Comparison of ENCODE assay signal across 13 cellular contexts in the genomic region with DNA sequence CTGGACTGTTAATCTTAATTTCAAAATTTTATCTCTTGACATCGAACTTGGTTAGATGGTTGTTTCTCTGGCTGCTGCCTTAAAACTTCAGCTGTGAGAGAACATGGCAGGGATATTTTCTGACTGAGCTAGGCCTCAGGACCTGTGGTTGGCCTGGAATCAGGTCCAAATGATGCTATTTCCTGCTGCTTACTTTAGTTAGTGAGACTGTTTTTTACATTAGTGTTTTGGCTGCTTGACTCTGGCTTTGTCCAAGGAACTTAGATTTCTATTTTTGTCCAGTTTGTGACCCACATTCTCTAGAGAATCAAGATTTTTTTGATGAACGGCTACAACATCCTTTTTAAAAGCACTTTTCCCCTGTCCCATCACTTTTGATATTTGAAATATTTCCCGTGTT.
A peak's percentile ranks its signal among the peaks of the same experiment; 100 is the strongest.
DNase-seq lines count a peak whose midpoint lies in the region; ATAC-seq and TF ChIP-seq lines count a peak whose summit lies in the region.
"Had no signal": no experiment of that assay in that cellular context is flagged by ENCODE, and none has a peak within 500 bp of the region (broad histone marks: within the 10 kb centered on the region; RNA-seq: fewer than 3 reads in every experiment).

No MANE protein-coding gene starts in this region.

- H3K36me3 ChIP-seq in GM23248 (ENCODE audit: low read depth) = no peaks in the 10 kb centered on the region
- H3K36me3 ChIP-seq in heart right ventricle = no peaks in the 10 kb centered on the region
- H3K36me3 ChIP-seq in thoracic aorta = no peaks in the 10 kb centered on the region
- H3K36me3 ChIP-seq in transverse colon = no peaks in the 10 kb centered on the region
- no peaks in the 10 kb centered on the region for H3K36me3 ChIP-seq in hepatocyte (replicated peaks; ENCODE audit: insufficient read depth, low read depth)
- H3K36me3 ChIP-seq: esophagus muscularis mucosa had no signal

- H3K27ac ChIP-seq in GM23248 = peak overlapping the region; percentile 38
- H3K27ac ChIP-seq in heart right ventricle = peak overlapping the region in 7 of 10 donors; percentile 23 to 65 (median 55)
- H3K27ac ChIP-seq in thoracic aorta = peak overlapping the region; percentile 43 to 52
- no peak overlapping the region for H3K27ac ChIP-seq in transverse colon
- H3K27ac ChIP-seq in hepatocyte = no peak overlapping the region
- H3K27ac ChIP-seq: psoas muscle had no signal

- peak overlapping the region; percentile 59 for H2AFZ ChIP-seq in GM23248
- H2AFZ ChIP-seq in hepatocyte = no peak overlapping the region

- H4K20me1 ChIP-seq in GM23248 (ENCODE audit: insufficient read depth) = no peaks in the 10 kb centered on the region
- H4K20me1 ChIP-seq in hepatocyte (ENCODE audit: insufficient read depth, poor library complexity, severe bottlenecking) = no peaks in the 10 kb centered on the region

- 3 to 4% methylated on average over 3 of the region's 3 CpGs for WGBS in GM23248 (ENCODE audit: low coverage in 1 of 2, low lambda C conversion rate in 2 of 2, missing lambda C conversion rate in 2 of 2), 2 experiments
- WGBS in heart right ventricle, 2 donors = 19 to 23% methylated on average over 3 of the region's 3 CpGs
- 51 to 53% methylated on average over 3 of the region's 3 CpGs for WGBS in transverse colon (ENCODE audit: low coverage in 1 of 2), 2 donors
- WGBS in hepatocyte (ENCODE audit: low lambda C conversion rate, missing lambda C conversion rate) = 85% methylated on average over 3 of the region's 3 CpGs

- H3K27me3 ChIP-seq in GM23248 (replicated peaks; ENCODE audit: insufficient read depth) (no peaks in the 10 kb centered on the region), heart right ventricle (no peaks in the 10 kb centered on the region), thoracic aorta (replicated peaks; ENCODE audit: insufficient read depth) (no peaks in the 10 kb centered on the region), transverse colon (no peaks in the 10 kb centered on the region), hepatocyte (no peaks in the 10 kb centered on the region)
- H3K27me3 ChIP-seq: esophagus muscularis mucosa had no signal

- peak; percentile 80 for DNase-seq in GM23248
- peak; percentile 87 for DNase-seq in astrocyte of the hippocampus (ENCODE audit: low read depth, low spot score)
- peak in 1 of 2 donors; percentile 63 for DNase-seq in heart right ventricle
- DNase-seq in thoracic aorta (ENCODE audit: low spot score) = no peak
- no peak for DNase-seq in T-helper 9 cell
- no peak for DNase-seq in transverse colon
- DNase-seq in hepatocyte (ENCODE audit: low spot score) = no peak
- DNase-seq: activated CD8-positive, alpha-beta T cell treated with anti-CD3 and anti-CD28 coated beads for 36 hours; Karpas-422; NCI-H2081; psoas muscle; SHP77 had no signal

- H3K9ac ChIP-seq in GM23248 = peak overlapping the region; percentile 10; the same call in 1 of the 2 replicates

- H3K9me2 ChIP-seq in GM23248 (ENCODE audit: insufficient read depth) = no peaks in the 10 kb centered on the region
- no peaks in the 10 kb centered on the region for H3K9me2 ChIP-seq in hepatocyte (replicated peaks; ENCODE audit: insufficient read depth)

- no peak for TF ChIP-seq EP300 in transverse colon (IDR thresholded peaks at IDR 0.05; ENCODE audit: low read depth)

- in situ Hi-C loops in GM23248 (cut with MboI) (no loop called here), transverse colon (cut with MboI; ENCODE audit: low pct_ligation_motif_present in 1 of 4, low pct_unique_long_range_greater_than_20kb in 1 of 4, low sequenced_read_pairs in 3 of 4) (no loop called here)

- H3K79me2 ChIP-seq in GM23248 (ENCODE audit: insufficient read depth) (no peaks in the 10 kb centered on the region), hepatocyte (no peaks in the 10 kb centered on the region)

- ATAC-seq in heart right ventricle = peak; percentile 76 to 99 (median 96)
- peak; percentile 86 for ATAC-seq in thoracic aorta (ENCODE audit: insufficient number of reproducible peaks, low FRiP score, low read depth)
- ATAC-seq: activated CD8-positive, alpha-beta T cell treated with anti-CD3 and anti-CD28 coated beads for 36 hours had no signal

- H3K4me2 ChIP-seq in GM23248 (ENCODE audit: unreplicated experiment) (peak overlapping the region; percentile 33), hepatocyte (no peak overlapping the region)

- H3K4me3 ChIP-seq in GM23248 = no peak overlapping the region
- H3K4me3 ChIP-seq in heart right ventricle = no peak overlapping the region
- H3K4me3 ChIP-seq in thoracic aorta = no peak overlapping the region
- H3K4me3 ChIP-seq in transverse colon = no peak overlapping the region
- H3K4me3 ChIP-seq in hepatocyte = no peak overlapping the region
- H3K4me3 ChIP-seq: esophagus muscularis mucosa, psoas muscle had no signal

- no peak for TF ChIP-seq CTCF in heart right ventricle (IDR thresholded peaks at IDR 0.05)
- no peak for TF ChIP-seq CTCF in thoracic aorta (IDR thresholded peaks at IDR 0.05)
- no peak for TF ChIP-seq CTCF in transverse colon (IDR thresholded peaks at IDR 0.05)
- no peak for TF ChIP-seq CTCF in hepatocyte (IDR thresholded peaks at IDR 0.05; ENCODE audit: poor library complexity)

- H3K4me1 ChIP-seq in GM23248 (ENCODE audit: insufficient read depth) (peaks cover 10% of the 10 kb centered on the region), heart right ventricle (peaks cover 0 to 24% (median 10%) of the 10 kb centered on the region in 9 donors), thoracic aorta (ENCODE audit: control insufficient read depth in 1 of 2, low read depth in 2 of 2) (peaks cover 0 to 12% of the 10 kb centered on the region in 2 donors), transverse colon (no peaks in the 10 kb centered on the region), hepatocyte (ENCODE audit: insufficient read depth) (no peaks in the 10 kb centered on the region)
- H3K4me1 ChIP-seq: psoas muscle had no signal

- intact Hi-C loops in heart right ventricle (cut with DNase I) = no loop called here
- intact Hi-C loops in transverse colon (cut with DNase I; ENCODE audit: low total_unique reads) = no loop called here

- H3K9me3 ChIP-seq in GM23248 (ENCODE audit: low read depth) (no peaks in the 10 kb centered on the region), heart right ventricle (peaks cover 0 to 33% (median 0%) of the 10 kb centered on the region in 11 donors), thoracic aorta (no peaks in the 10 kb centered on the region), transverse colon (peaks cover 0 to 20% of the 10 kb centered on the region in 2 donors), hepatocyte (ENCODE audit: low read depth) (no peaks in the 10 kb centered on the region)
- H3K9me3 ChIP-seq: esophagus muscularis mucosa, psoas muscle had no signal

- TF ChIP-seq POLR2A in transverse colon (IDR thresholded peaks at IDR 0.05) = no peak

- no peaks in the 10 kb centered on the region for H3F3A ChIP-seq in GM23248 (ENCODE audit: insufficient read depth)

Comparison
In these comparisons a context has a peak if more than half of its experiments do, and no peak if none do; other contexts are left out.
1. DNase-seq: peak in GM23248 (single experiment) and astrocyte of the hippocampus (single experiment); none in thoracic aorta (single experiment), T-helper 9 cell (single experiment), transverse colon (single experiment) and hepatocyte (single experiment).
2. H3K27ac ChIP-seq: peak in GM23248 (single experiment), heart right ventricle (7 of 10) and thoracic aorta (2 of 2); none in transverse colon (0 of 4) and hepatocyte (single experiment).